Comparison of ENCODE assay signal across 17 cellular contexts in genomic region chr2:96729748-96730147, GRCh38. TPM values are rescaled to one million over a fixed set of nuclear protein-coding genes. Genes with fewer than 3 reads are reported as not detected.
A peak's percentile ranks its signal among the peaks of the same experiment; 100 is the strongest.
DNase-seq lines count a peak whose midpoint lies in the region; ATAC-seq and TF ChIP-seq lines count a peak whose summit lies in the region.
"Had no signal": no experiment of that assay in that cellular context is flagged by ENCODE, and none has a peak within 500 bp of the region (broad histone marks: within the 10 kb centered on the region; RNA-seq: fewer than 3 reads in every experiment).

No MANE protein-coding gene starts in this region.

- H3K4me3 ChIP-seq in GM23248 (no peak overlapping the region), fibroblast of the aortic adventitia (ENCODE audit: low read depth, low read length) (no peak overlapping the region), sigmoid colon (no peak overlapping the region)
- H3K4me3 ChIP-seq: K562 had no signal

- H2AFZ ChIP-seq in GM23248, result no peak overlapping the region

- TF ChIP-seq EP300 in sigmoid colon (IDR thresholded peaks at IDR 0.05), result no peak

- 82 to 84% methylated on average over 7 of the region's 7 CpGs for WGBS in GM23248 (ENCODE audit: low coverage in 1 of 2, low lambda C conversion rate in 2 of 2, missing lambda C conversion rate in 2 of 2), 2 experiments
- 90 to 94% methylated on average over 7 of the region's 7 CpGs for WGBS in sigmoid colon, 2 donors

- ATAC-seq in SK-N-SH treated with all-trans-retinoic acid at 6 μM for 48 hours, result no peak
- ATAC-seq: K562 had no signal

- intact Hi-C loops in sigmoid colon (cut with DNase I), result no loop called here

- H3K9me2 ChIP-seq in GM23248 (ENCODE audit: insufficient read depth), result no peaks in the 10 kb centered on the region

- H3K4me1 ChIP-seq in GM23248 (ENCODE audit: insufficient read depth) (peaks cover 11% of the 10 kb centered on the region), sigmoid colon (no peaks in the 10 kb centered on the region)

- H3K27ac ChIP-seq in GM23248, result peak overlapping the region; percentile 40
- H3K27ac ChIP-seq in VCaP, result peak overlapping the region; percentile 41
- H3K27ac ChIP-seq in sigmoid colon, result no peak overlapping the region

- H3K79me2 ChIP-seq in GM23248 (ENCODE audit: insufficient read depth), result no peaks in the 10 kb centered on the region

- no peak overlapping the region for H3K9ac ChIP-seq in GM23248

- H3K9me3 ChIP-seq in GM23248 (ENCODE audit: low read depth), result no peaks in the 10 kb centered on the region
- H3K9me3 ChIP-seq in sigmoid colon, result no peaks in the 10 kb centered on the region

- no peak for TF ChIP-seq CTCF in VCaP (conservative IDR thresholded peaks at IDR 0.05)
- TF ChIP-seq CTCF in fibroblast of the aortic adventitia (IDR thresholded peaks at IDR 0.05; ENCODE audit: insufficient read depth, low read length), result no peak
- TF ChIP-seq CTCF in sigmoid colon (IDR thresholded peaks at IDR 0.05), result no peak

- no peak overlapping the region for H3K4me2 ChIP-seq in GM23248 (ENCODE audit: unreplicated experiment)

- H3F3A ChIP-seq in GM23248 (ENCODE audit: insufficient read depth), result peaks cover 16% of the 10 kb centered on the region; the same call in 1 of the 2 replicates

- TF ChIP-seq POLR2A in sigmoid colon (IDR thresholded peaks at IDR 0.05), result no peak

- in situ Hi-C loops in GM23248 (cut with MboI), result no loop called here

- DNase-seq in GM23248 (peak; percentile 20), fibroblast of the aortic adventitia (ENCODE audit: low read depth) (peak; percentile 24), sigmoid colon (peak; percentile 10), NCI-H1694 treated with DMSO at 0.1 percent for 48 hours (lab: John Stamatoyannopoulos, UW) (no peak), NCI-H2029 treated with DMSO at 0.1 percent for 48 hours (lab: John Stamatoyannopoulos, UW) (no peak), 8988T (no peak)
- DNase-seq: ACHN, C1 segment of cervical spinal cord, DMS79 treated with DMSO at 0.1 percent for 48 hours, NCI-H1105 treated with DMSO at 0.1 percent for 48 hours, NCI-H1694, NCI-H2107, NCI-H2227 treated with DMSO at 0.1 percent for 48 hours, NCI-H524 had no signal

- H3K36me3 ChIP-seq in GM23248 (ENCODE audit: low read depth) (peaks cover 39% of the 10 kb centered on the region), sigmoid colon (peaks cover 21 to 99% (median 58%) of the 10 kb centered on the region in 4 donors)

- H3K27me3 ChIP-seq in GM23248 (replicated peaks; ENCODE audit: insufficient read depth), result no peaks in the 10 kb centered on the region
- no peaks in the 10 kb centered on the region for H3K27me3 ChIP-seq in sigmoid colon

- no peaks in the 10 kb centered on the region for H4K20me1 ChIP-seq in GM23248 (ENCODE audit: insufficient read depth)

TF ChIP-seq in SK-N-SH treated with all-trans-retinoic acid at 6 μM for 48 hours, 23 proteins besides CTCF, POLR2A, EP300 and RAD21:
- TF ChIP-seq CSRNP3 (CRISPR knock-in tag; IDR thresholded peaks at IDR 0.05) (no peak), CREB5 (CRISPR knock-in tag; IDR thresholded peaks at IDR 0.05; ENCODE audit: low read depth) (no peak), ARNTL (CRISPR knock-in tag; IDR thresholded peaks at IDR 0.05; ENCODE audit: borderline replicate concordance, low read depth) (no peak), CSDC2 (CRISPR knock-in tag; IDR thresholded peaks at IDR 0.05) (no peak), POU6F1 (CRISPR knock-in tag; IDR thresholded peaks at IDR 0.05; ENCODE audit: borderline replicate concordance, low read depth) (no peak), PATZ1 (CRISPR knock-in tag; IDR thresholded peaks at IDR 0.05; ENCODE audit: borderline replicate concordance) (no peak), ZFP30 (CRISPR knock-in tag; IDR thresholded peaks at IDR 0.05) (no peak)

RNA-seq across cellular contexts. Expression of gene LMAN2L, which starts 10.1 kb away (rescaled TPM):
- total RNA-seq in GM23248 (2014; rRNA removed; shearing (Covaris generic)), result 24.6 and 29.5 TPM in 2 replicates
- polyA plus RNA-seq in GM23248 (2016; fragmentation: Nextera tagmentation; extraction: Ambion mirVana), result 22.3 and 25.5 TPM in 2 replicates
- total RNA-seq in fibroblast of the aortic adventitia (ENCODE audit: low replicate concordance), result 9.5 and 12.2 TPM in 2 replicates
- 10 to 100 TPM; 11.9 to 23.2 (median 17.2) TPM for total RNA-seq in sigmoid colon
- polyA plus RNA-seq in sigmoid colon, result 10 to 100 TPM in 1 of 3 donors, 1 to 10 TPM in 2; 3.6 to 14.0 (median 5.1) TPM

RNA-seq across cellular contexts. Expression of gene CNNM4, which starts 31.0 kb away (rescaled TPM):
- 4.8 and 6.1 TPM in 2 replicates for total RNA-seq in GM23248 (2014; rRNA removed; shearing (Covaris generic))
- 2.4 and 2.8 TPM in 2 replicates for polyA plus RNA-seq in GM23248 (2016; fragmentation: Nextera tagmentation; extraction: Ambion mirVana)
- 2.4 and 3.8 TPM in 2 replicates for total RNA-seq in fibroblast of the aortic adventitia (ENCODE audit: low replicate concordance)
- 1 to 10 TPM; 2.3 to 6.6 (median 3.4) TPM for total RNA-seq in sigmoid colon
- polyA plus RNA-seq in sigmoid colon, result 10 to 100 TPM in 1 of 3 donors, 1 to 10 TPM in 2; 9.0 to 36.7 (median 9.2) TPM

Comparison
In these comparisons a context has a peak if more than half of its experiments do, and no peak if none do; other contexts are left out.
1. DNase-seq: peak in GM23248 (single experiment), fibroblast of the aortic adventitia (single experiment) and sigmoid colon (single experiment); none in NCI-H1694 treated with DMSO at 0.1 percent for 48 hours (single experiment), NCI-H2029 treated with DMSO at 0.1 percent for 48 hours (single experiment) and 8988T (single experiment).
2. H3K27ac ChIP-seq: peak in GM23248 (single experiment) and VCaP (single experiment); none in sigmoid colon (0 of 4).